Comparison of ENCODE assay signal across 8 cellular contexts in the genomic region with DNA sequence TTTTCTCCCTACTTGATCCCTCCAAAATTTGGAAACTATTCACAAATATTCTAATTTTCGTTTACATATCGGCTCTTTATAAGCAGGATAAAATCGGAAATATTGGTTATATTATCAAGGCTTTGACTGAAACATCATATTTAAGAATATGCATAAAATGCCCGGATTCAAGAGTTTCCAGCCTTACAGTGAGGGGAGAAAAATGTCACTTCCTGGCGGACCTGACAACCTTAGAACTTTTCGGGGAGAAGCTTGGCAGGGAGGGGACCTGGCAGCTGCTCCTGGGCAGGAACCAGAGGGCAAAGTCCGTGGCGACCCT. TPM values are rescaled to one million over a fixed set of nuclear protein-coding genes. Genes with fewer than 3 reads are reported as not detected.
DNase-seq lines count a peak whose midpoint lies in the region; ATAC-seq and TF ChIP-seq lines count a peak whose summit lies in the region.

No MANE protein-coding gene starts in this region.

- H3K9me3 ChIP-seq in OCI-LY7 (ENCODE audit: low read length) = no peaks in the 10 kb centered on the region

- H3K27me3 Mint-ChIP-seq in T-helper 2 cell treated with Interferon-gamma antibody and Interleukin-4, amounts not matched to agents 5 μg/mL and 100 μg/mL, for 36 hours (ENCODE audit: low read depth) = peaks cover 53% of the 10 kb centered on the region

- H2AFZ ChIP-seq in OCI-LY7 (ENCODE audit: low read length) = peak overlapping the region; percentile 90

- no peaks in the 10 kb centered on the region for H3K79me2 ChIP-seq in OCI-LY7 (ENCODE audit: insufficient read depth, low read depth, low read length)

- intact Hi-C loops in OCI-LY7 (cut with micrococcal nuclease; ENCODE audit: unreplicated experiment) = loop anchor here (1.0 to 5.0 kb wide), 5 partner anchors 51 to 378 kb away; partner anchors contain the start of gene SORBS1

- H4K20me1 ChIP-seq in OCI-LY7 (ENCODE audit: insufficient read depth, low read length) = no peaks in the 10 kb centered on the region

- no peaks in the 10 kb centered on the region for H3K9me2 ChIP-seq in OCI-LY7 (ENCODE audit: insufficient read depth, low read length)

- no peak for TF ChIP-seq CTCF in OCI-LY7 (conservative IDR thresholded peaks at IDR 0.05; ENCODE audit: low read length)
- TF ChIP-seq CTCF in epithelial cell of proximal tubule (conservative IDR thresholded peaks at IDR 0.05; ENCODE audit: low read depth, low read length) = no peak
- TF ChIP-seq CTCF in retinal pigment epithelial cell (conservative IDR thresholded peaks at IDR 0.05; ENCODE audit: low read depth, low read length) = no peak

- ATAC-seq in GM21825 (IDR thresholded peaks at IDR 0.05; ENCODE audit: unreplicated experiment) = no peak

- no TSS peak for BruUV-seq in OCI-LY7 (replicated peaks; lab: Mats Ljungman, UMichigan)

- H3K36me3 ChIP-seq in OCI-LY7 (ENCODE audit: insufficient read depth, low read length) = no peaks in the 10 kb centered on the region

- H3K36me3 Mint-ChIP-seq in T-helper 2 cell treated with Interferon-gamma antibody and Interleukin-4, amounts not matched to agents 5 μg/mL and 100 μg/mL, for 36 hours (ENCODE audit: low read depth) = no peaks in the 10 kb centered on the region

- peaks cover 4% of the 10 kb centered on the region for H3K4me1 ChIP-seq in OCI-LY7 (ENCODE audit: insufficient read depth, low read length, poor library complexity, severe bottlenecking)

- H3K4me2 ChIP-seq in OCI-LY7 (ENCODE audit: low read length) = peak overlapping the region; percentile 64

- H3K27ac ChIP-seq in OCI-LY7 (ENCODE audit: low read depth, low read length, poor library complexity, severe bottlenecking) = no peak overlapping the region
- H3K27ac ChIP-seq in caudate nucleus (ENCODE audit: low read depth, low read length) = no peak overlapping the region

- peak overlapping the region; percentile 70 for H3K4me3 ChIP-seq in OCI-LY7 (ENCODE audit: low read depth, low read length, poor library complexity, severe bottlenecking)
- peak overlapping the region; percentile 78 for H3K4me3 ChIP-seq in epithelial cell of proximal tubule (ENCODE audit: low read depth, low read length)
- peak overlapping the region; percentile 71 for H3K4me3 ChIP-seq in retinal pigment epithelial cell (ENCODE audit: low read length)

- H3K4me3 Mint-ChIP-seq in T-helper 2 cell treated with Interferon-gamma antibody and Interleukin-4, amounts not matched to agents 5 μg/mL and 100 μg/mL, for 36 hours = peak overlapping the region; percentile 56

- CTCF ChIA-PET in OCI-LY7 (lab: Charles Lee; ENCODE audit: unreplicated experiment) = interaction anchor here (2.0 to 2.6 kb wide), 2 partner anchors 55 to 60 kb away, joined by 9 to 11 read pairs; no protein-coding TSS in a partner anchor

- DNase-seq in T-helper 2 cell treated with Interferon-gamma antibody and Interleukin-4, amounts not matched to agents 5 μg/mL and 100 μg/mL, for 36 hours (ENCODE audit: low spot score) = no peak
- DNase-seq in T-helper 2 cell (no peak), OCI-LY7 (ENCODE audit: low spot score) (peak; percentile 32), epithelial cell of proximal tubule (ENCODE audit: low read depth) (no peak), retinal pigment epithelial cell (ENCODE audit: low read depth) (no peak), occipital lobe (lab: John Stamatoyannopoulos, UW) (no peak), caudate nucleus (lab: John Stamatoyannopoulos, UW) (no peak)

- POLR2A ChIA-PET in OCI-LY7 (lab: Charles Lee) = interaction anchor here (0.7 kb wide), 1 partner anchor 190 kb away, joined by 3 read pairs; no protein-coding TSS in a partner anchor

- H3K4me1 Mint-ChIP-seq in T-helper 2 cell treated with Interferon-gamma antibody and Interleukin-4, amounts not matched to agents 5 μg/mL and 100 μg/mL, for 36 hours (ENCODE audit: low read depth) = peaks cover 4% of the 10 kb centered on the region

- no peaks in the 10 kb centered on the region for H3K9me3 Mint-ChIP-seq in T-helper 2 cell treated with Interferon-gamma antibody and Interleukin-4, amounts not matched to agents 5 μg/mL and 100 μg/mL, for 36 hours

- H3K27ac Mint-ChIP-seq in T-helper 2 cell treated with Interferon-gamma antibody and Interleukin-4, amounts not matched to agents 5 μg/mL and 100 μg/mL, for 36 hours = no peak overlapping the region

RNA-seq across cellular contexts. Expression of gene ACSM6, which starts 10.9 kb away (rescaled TPM):
- not detected in 2 replicates for total RNA-seq in OCI-LY7 (2014; rRNA removed; shearing (Covaris generic))
- not detected in 2 replicates for total RNA-seq in OCI-LY7 (2022)
- total RNA-seq in epithelial cell of proximal tubule = not detected in 2 replicates
- total RNA-seq in occipital lobe = not detected
